In the genomic region with DNA sequence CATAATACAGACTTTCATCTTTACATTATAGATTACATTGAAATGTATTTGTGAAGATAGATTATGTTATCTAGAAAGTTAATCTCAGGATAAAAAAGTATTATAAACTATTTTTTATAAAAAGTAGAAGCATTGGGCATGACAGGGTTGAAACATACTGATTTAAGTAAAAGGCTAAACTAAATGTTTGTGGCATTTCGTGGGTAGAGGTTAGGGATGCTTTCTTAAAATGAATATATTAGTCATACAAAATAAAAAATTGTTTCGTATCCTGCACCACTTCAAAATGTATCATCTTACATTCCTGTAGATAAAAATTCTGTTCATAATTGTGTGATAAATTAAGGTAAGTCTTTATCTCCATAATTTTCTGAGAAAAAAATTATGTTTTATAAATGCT, we compare ENCODE assay signal across 19 cellular contexts.
DNase-seq lines count a peak whose midpoint lies in the region; ATAC-seq, FAIRE-seq and TF ChIP-seq lines count a peak whose summit lies in the region.
"Had no signal": no experiment of that assay in that cellular context is flagged by ENCODE, and none has a peak within 500 bp of the region (broad histone marks: within the 10 kb centered on the region; RNA-seq: fewer than 3 reads in every experiment).

No MANE protein-coding gene starts in this region.

- H3K79me2 ChIP-seq in SK-N-SH (ENCODE audit: insufficient read depth), result no peaks in the 10 kb centered on the region

- TF ChIP-seq CTCF in SK-N-SH (IDR thresholded peaks at IDR 0.05) (no peak), pancreas (IDR thresholded peaks at IDR 0.05) (no peak)

- no peaks in the 10 kb centered on the region for H3K9me3 Mint-ChIP-seq in activated CD4-positive, alpha-beta T cell treated with anti-CD3 and anti-CD28 coated beads, Interleukin-2, amount 10 ng/mL, durations not matched to agents 7 days and 5 days
- H3K9me3 Mint-ChIP-seq in CD8-positive, alpha-beta memory T cell, result peaks cover 0 to 3% (median 0%) of the 10 kb centered on the region in 5 donors
- H3K9me3 Mint-ChIP-seq: GM23338 had no signal

- H3K27ac ChIP-seq in SK-N-SH (ENCODE audit: low read depth in 2 of 2, low read length in 1 of 2), result no peak overlapping the region
- H3K27ac ChIP-seq in pancreas, result no peak overlapping the region
- no peak overlapping the region for H3K27ac ChIP-seq in CD8-positive, alpha-beta memory T cell (ENCODE audit: low read depth, low read length)

- no peaks in the 10 kb centered on the region; a peak in 3 of 4 replicates for H3K4me1 ChIP-seq in SK-N-SH (ENCODE audit: control insufficient read depth in 1 of 2, insufficient read depth in 2 of 2, low read depth in 1 of 2, low read length in 1 of 2)
- H3K4me1 ChIP-seq in pancreas, result no peaks in the 10 kb centered on the region
- H3K4me1 ChIP-seq in CD8-positive, alpha-beta memory T cell (ENCODE audit: insufficient read depth, low read length), result no peaks in the 10 kb centered on the region
- H3K4me1 ChIP-seq: Caco-2 had no signal

- no peak for ATAC-seq in pancreas
- ATAC-seq: GM23338, HCT116 had no signal

- DNase-seq in SK-N-SH (no peak), pancreas (no peak), germinal center (ENCODE audit: low spot score) (no peak)
- no peak for DNase-seq in activated CD4-positive, alpha-beta T cell treated with anti-CD3 and anti-CD28 coated beads, Interleukin-2, amount 10 ng/mL, durations not matched to agents 7 days and 5 days
- no peak for DNase-seq in CD8-positive, alpha-beta memory T cell
- DNase-seq: 8988T; C1 segment of cervical spinal cord; Caco-2; CD4-positive, alpha-beta memory T cell; DMS153; DND-41; EL; GF-D8; H9 had no signal

- no peaks in the 10 kb centered on the region for H3K36me3 Mint-ChIP-seq in activated CD4-positive, alpha-beta T cell treated with anti-CD3 and anti-CD28 coated beads, Interleukin-2, amount 10 ng/mL, durations not matched to agents 7 days and 5 days (ENCODE audit: low read depth)
- H3K36me3 Mint-ChIP-seq in CD8-positive, alpha-beta memory T cell, result no peaks in the 10 kb centered on the region
- H3K36me3 Mint-ChIP-seq: CD4-positive, alpha-beta memory T cell had no signal

- WGBS in SK-N-SH (ENCODE audit: low lambda C conversion rate), result 24% methylated on average over 2 of the region's 2 CpGs
- 45 to 46% methylated on average over 2 of the region's 2 CpGs for WGBS in pancreas, 2 donors

- no peak overlapping the region for H3K9ac ChIP-seq in SK-N-SH

- no peak overlapping the region for H3K4me3 Mint-ChIP-seq in activated CD4-positive, alpha-beta T cell treated with anti-CD3 and anti-CD28 coated beads, Interleukin-2, amount 10 ng/mL, durations not matched to agents 7 days and 5 days
- no peak overlapping the region for H3K4me3 Mint-ChIP-seq in CD8-positive, alpha-beta memory T cell
- H3K4me3 Mint-ChIP-seq: CD4-positive, alpha-beta memory T cell; GM23338; H9 had no signal

- no peak for TF ChIP-seq RAD21 in SK-N-SH (IDR thresholded peaks at IDR 0.05; ENCODE audit: low read length)

- H3K4me2 ChIP-seq in SK-N-SH, result no peak overlapping the region
- H3K4me2 ChIP-seq: GM23338 had no signal

- H2AFZ ChIP-seq in SK-N-SH (ENCODE audit: low read depth), result no peak overlapping the region
- H2AFZ ChIP-seq: GM23338 had no signal

- CTCF ChIA-PET in SK-N-SH (lab: Yijun Ruan, JAX), result no interaction called here
- CTCF ChIA-PET in activated CD4-positive, alpha-beta T cell treated with anti-CD3 and anti-CD28 coated beads, Interleukin-2, amount 10 ng/mL, durations not matched to agents 7 days and 5 days (lab: Charles Lee), result no interaction called here
- CTCF ChIA-PET in CD8-positive, alpha-beta memory T cell (lab: Charles Lee), result no interaction called here

- H3K9me3 ChIP-seq in SK-N-SH (no peaks in the 10 kb centered on the region), pancreas (no peaks in the 10 kb centered on the region)
- no peaks in the 10 kb centered on the region for H3K9me3 ChIP-seq in CD8-positive, alpha-beta memory T cell (ENCODE audit: low read length)
- H3K9me3 ChIP-seq: Caco-2 had no signal

- H3K36me3 ChIP-seq in SK-N-SH (replicated peaks in 1 of 2; ENCODE audit: control insufficient read depth in 1 of 2, insufficient read depth in 2 of 2, low read length in 1 of 2) (no peaks in the 10 kb centered on the region), pancreas (no peaks in the 10 kb centered on the region)
- no peaks in the 10 kb centered on the region for H3K36me3 ChIP-seq in CD8-positive, alpha-beta memory T cell (ENCODE audit: insufficient read depth, low read length)

- H3K27me3 Mint-ChIP-seq in activated CD4-positive, alpha-beta T cell treated with anti-CD3 and anti-CD28 coated beads, Interleukin-2, amount 10 ng/mL, durations not matched to agents 7 days and 5 days, result no peaks in the 10 kb centered on the region
- H3K27me3 Mint-ChIP-seq in CD8-positive, alpha-beta memory T cell, result no peaks in the 10 kb centered on the region
- H3K27me3 Mint-ChIP-seq: CD4-positive, alpha-beta memory T cell had no signal

- H4K20me1 ChIP-seq in SK-N-SH (ENCODE audit: insufficient read depth), result no peaks in the 10 kb centered on the region

- peaks cover 4% of the 10 kb centered on the region for H3F3A ChIP-seq in SK-N-SH (replicated peaks; ENCODE audit: insufficient read depth)

- no peaks in the 10 kb centered on the region for H3K4me1 Mint-ChIP-seq in activated CD4-positive, alpha-beta T cell treated with anti-CD3 and anti-CD28 coated beads, Interleukin-2, amount 10 ng/mL, durations not matched to agents 7 days and 5 days
- no peaks in the 10 kb centered on the region for H3K4me1 Mint-ChIP-seq in CD8-positive, alpha-beta memory T cell
- H3K4me1 Mint-ChIP-seq: CD4-positive, alpha-beta memory T cell; GM23338 had no signal

- POLR2A ChIA-PET in SK-N-SH (lab: Yijun Ruan, JAX), result no interaction called here
- POLR2A ChIA-PET in activated CD4-positive, alpha-beta T cell treated with anti-CD3 and anti-CD28 coated beads, Interleukin-2, amount 10 ng/mL, durations not matched to agents 7 days and 5 days (lab: Charles Lee), result no interaction called here
- POLR2A ChIA-PET in CD8-positive, alpha-beta memory T cell (lab: Charles Lee), result no interaction called here

- peak; percentile 42 for FAIRE-seq in G401.6 (lab: Jason Lieb, UNC)
- peak; percentile 67 for FAIRE-seq in pancreas (lab: Jason Lieb, UNC)
- FAIRE-seq: GM12891, GM18507 had no signal

- H3K27me3 ChIP-seq in SK-N-SH (ENCODE audit: insufficient read depth) (no peaks in the 10 kb centered on the region), pancreas (no peaks in the 10 kb centered on the region)
- no peaks in the 10 kb centered on the region for H3K27me3 ChIP-seq in CD8-positive, alpha-beta memory T cell (ENCODE audit: insufficient read depth, low read length, poor library complexity, severe bottlenecking)

- no peaks in the 10 kb centered on the region for H3K9me2 ChIP-seq in SK-N-SH

- peak in 1 of 2 experiments; percentile 45; a peak in 1 of 4 replicates for TF ChIP-seq EP300 in SK-N-SH (IDR thresholded peaks at IDR 0.05; ENCODE audit: borderline replicate concordance in 1 of 2, low read depth in 1 of 2, low read length in 1 of 2)

- H3K4me3 ChIP-seq in SK-N-SH (ENCODE audit: low read depth in 2 of 2, low read length in 1 of 2) (no peak overlapping the region), pancreas (no peak overlapping the region)
- H3K4me3 ChIP-seq in CD8-positive, alpha-beta memory T cell (ENCODE audit: low read length), result no peak overlapping the region
- H3K4me3 ChIP-seq: GM23338 had no signal

- intact Hi-C loops in pancreas (cut with DNase I), result no loop called here

- no peak overlapping the region for H3K27ac Mint-ChIP-seq in activated CD4-positive, alpha-beta T cell treated with anti-CD3 and anti-CD28 coated beads, Interleukin-2, amount 10 ng/mL, durations not matched to agents 7 days and 5 days
- no peak overlapping the region for H3K27ac Mint-ChIP-seq in CD8-positive, alpha-beta memory T cell
- H3K27ac Mint-ChIP-seq: CD4-positive, alpha-beta memory T cell; GM23338; H9 had no signal

TF ChIP-seq in SK-N-SH, 30 proteins besides CTCF, POLR2A, EP300 and RAD21:
- TF ChIP-seq RFX5 (IDR thresholded peaks at IDR 0.05; ENCODE audit: low read length) (no peak), JUND (IDR thresholded peaks at IDR 0.05) (peak; percentile 9; the same call in 1 of the 2 replicates), GATA2 (CRISPR knock-in tag; IDR thresholded peaks at IDR 0.05) (no peak), TCF12 (IDR thresholded peaks at IDR 0.05) (0 out of 2 replicates have a peak, but pooled peaks have one; percentile 12)
- TF ChIP-seq, protein P1, sequence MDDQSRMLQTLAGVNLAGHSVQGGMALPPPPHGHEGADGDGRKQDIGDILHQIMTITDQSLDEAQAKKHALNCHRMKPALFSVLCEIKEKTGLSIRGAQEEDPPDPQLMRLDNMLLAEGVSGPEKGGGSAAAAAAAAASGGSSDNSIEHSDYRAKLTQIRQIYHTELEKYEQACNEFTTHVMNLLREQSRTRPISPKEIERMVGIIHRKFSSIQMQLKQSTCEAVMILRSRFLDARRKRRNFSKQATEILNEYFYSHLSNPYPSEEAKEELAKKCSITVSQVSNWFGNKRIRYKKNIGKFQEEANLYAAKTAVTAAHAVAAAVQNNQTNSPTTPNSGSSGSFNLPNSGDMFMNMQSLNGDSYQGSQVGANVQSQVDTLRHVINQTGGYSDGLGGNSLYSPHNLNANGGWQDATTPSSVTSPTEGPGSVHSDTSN (IDR thresholded peaks at IDR 0.05), result peak; percentile 54; the same call in 1 of the 2 replicates
